13 cellular contexts compared by ENCODE assay signal in the genomic region with DNA sequence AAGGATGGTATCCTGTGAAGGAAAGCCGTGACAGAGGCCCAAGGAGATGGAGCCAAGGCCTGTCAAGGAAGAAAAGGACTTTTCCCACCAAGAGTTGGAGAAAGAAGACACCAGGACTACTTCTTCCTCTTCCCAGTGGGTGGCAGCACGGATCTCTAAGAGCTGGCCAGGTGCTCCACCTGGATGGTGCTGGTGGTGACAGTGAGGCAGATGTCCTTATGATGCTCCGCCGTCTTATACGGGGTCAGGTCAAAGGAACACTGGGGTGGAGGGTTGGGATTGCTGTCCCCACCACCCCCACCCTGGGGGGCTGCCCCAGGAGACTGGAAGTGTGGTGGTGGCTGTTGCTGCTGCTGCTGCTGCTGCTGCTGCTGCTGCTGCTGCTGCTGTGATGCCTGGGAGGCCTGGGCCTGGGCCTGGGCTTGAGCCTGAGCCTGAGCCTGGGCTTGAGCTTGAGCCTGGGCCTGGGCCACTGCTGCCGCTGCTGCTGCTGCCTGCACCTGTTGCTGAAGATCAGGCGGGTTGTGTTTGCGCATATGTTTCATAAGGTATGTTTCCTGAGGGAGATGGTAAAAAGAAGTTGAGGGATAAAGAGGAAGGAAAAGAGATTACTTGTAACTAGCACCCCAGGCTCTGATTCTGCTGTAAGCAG. TPM values are rescaled to one million over a fixed set of nuclear protein-coding genes. Genes with fewer than 3 reads are reported as not detected.
DNase-seq lines count a peak whose midpoint lies in the region; ATAC-seq and TF ChIP-seq lines count a peak whose summit lies in the region.
"Had no signal": no experiment of that assay in that cellular context is flagged by ENCODE, and none has a peak within 500 bp of the region (broad histone marks: within the 10 kb centered on the region; RNA-seq: fewer than 3 reads in every experiment).

No MANE protein-coding gene starts in this region.

- no peak overlapping the region for H3K4me3 Mint-ChIP-seq in effector memory CD8-positive, alpha-beta T cell
- H3K4me3 Mint-ChIP-seq: CD8-positive, alpha-beta memory T cell had no signal

- H3K4me2 ChIP-seq in smooth muscle cell: no peak overlapping the region

- peaks cover 68% of the 10 kb centered on the region for H3K36me3 Mint-ChIP-seq in effector memory CD8-positive, alpha-beta T cell (ENCODE audit: insufficient read depth)

- no peaks in the 10 kb centered on the region for H3K27me3 Mint-ChIP-seq in effector memory CD8-positive, alpha-beta T cell
- H3K27me3 Mint-ChIP-seq: CD8-positive, alpha-beta memory T cell had no signal

- no peaks in the 10 kb centered on the region for H3K79me2 ChIP-seq in smooth muscle cell (ENCODE audit: low read depth)

- ATAC-seq in effector memory CD8-positive, alpha-beta T cell (replicated peaks): no peak

- peak; percentile 60 for TF ChIP-seq CTCF in 22Rv1 (IDR thresholded peaks at IDR 0.05)
- peak; percentile 3 for TF ChIP-seq CTCF in fibroblast of mammary gland (conservative IDR thresholded peaks at IDR 0.05; ENCODE audit: control insufficient read depth, insufficient read depth, low read depth, low read length)
- TF ChIP-seq CTCF in smooth muscle cell (IDR thresholded peaks at IDR 0.05; ENCODE audit: borderline replicate concordance, insufficient read depth, poor library complexity, severe bottlenecking): no peak

- peaks cover 18% of the 10 kb centered on the region for H3K36me3 ChIP-seq in smooth muscle cell (ENCODE audit: low read depth)

- H3K4me3 ChIP-seq in fibroblast of mammary gland (ENCODE audit: control insufficient read depth, low read depth, low read length) (no peak overlapping the region), smooth muscle cell (no peak overlapping the region)

- no peaks in the 10 kb centered on the region for H4K20me1 ChIP-seq in smooth muscle cell (ENCODE audit: low read depth)

- 93% methylated on average over 8 of the region's 8 CpGs for WGBS in smooth muscle cell (ENCODE audit: low lambda C conversion rate)

- in situ Hi-C loops in G401 (cut with HindIII; ENCODE audit: low sequenced_read_pairs): no loop called here

- no peaks in the 10 kb centered on the region for H3K9me3 Mint-ChIP-seq in effector memory CD8-positive, alpha-beta T cell
- H3K9me3 Mint-ChIP-seq: CD8-positive, alpha-beta memory T cell had no signal

- peaks cover 3% of the 10 kb centered on the region for H3K4me1 ChIP-seq in smooth muscle cell (ENCODE audit: low read depth)

- H3K27ac ChIP-seq in 22Rv1 (no peak overlapping the region), smooth muscle cell (ENCODE audit: low read depth) (no peak overlapping the region)

- H3K9me3 ChIP-seq in smooth muscle cell (replicated peaks; ENCODE audit: low read depth): no peaks in the 10 kb centered on the region

- H3K9ac ChIP-seq in smooth muscle cell (ENCODE audit: low read depth): no peak overlapping the region

- no peaks in the 10 kb centered on the region for H3K27me3 ChIP-seq in smooth muscle cell (ENCODE audit: low read depth)

- H2AFZ ChIP-seq in smooth muscle cell (ENCODE audit: low read depth): no peak overlapping the region

- DNase-seq in G401 (ENCODE audit: low spot score): peak; percentile 17
- DNase-seq in NCI-H69 (lab: John Stamatoyannopoulos, UW): peak; percentile 31
- no peak for DNase-seq in fibroblast of mammary gland (ENCODE audit: low read depth)
- DNase-seq in smooth muscle cell (lab: John Stamatoyannopoulos, UW; ENCODE audit: unreplicated experiment): no peak
- no peak for DNase-seq in hepatic stellate cell (ENCODE audit: low spot score)
- no peak for DNase-seq in effector memory CD8-positive, alpha-beta T cell
- no peak for DNase-seq in MV-4-11 (lab: John Stamatoyannopoulos, UW)
- DNase-seq: anterior cingulate cortex; CD8-positive, alpha-beta memory T cell; HCEC 1CT; NCI-H187 treated with DMSO at 0.1 percent for 48 hours had no signal

- H3F3A ChIP-seq in smooth muscle cell (ENCODE audit: low read depth): peaks cover 29% of the 10 kb centered on the region

- peak overlapping the region in 1 of 2 donors; percentile 63 for H3K27ac Mint-ChIP-seq in effector memory CD8-positive, alpha-beta T cell

- H3K4me1 Mint-ChIP-seq in effector memory CD8-positive, alpha-beta T cell (ENCODE audit: low read depth in 2 of 2): peaks cover 4% of the 10 kb centered on the region in 2 donors

RNA-seq across cellular contexts. Expression of a gene that starts 4.8 kb away (rescaled TPM):
- 33.0 and 47.7 TPM in 2 replicates for total RNA-seq in G401 (2014; rRNA removed; shearing (Covaris generic))
- total RNA-seq in smooth muscle cell: 24.8 and 45.0 TPM in 2 replicates
- 27.0 and 33.5 TPM in 2 replicates for polyA plus RNA-seq in smooth muscle cell

RNA-seq across cellular contexts. Expression of a gene that starts 20.5 kb away (rescaled TPM):
- total RNA-seq in G401 (2014; rRNA removed; shearing (Covaris generic)): not detected in 2 replicates
- total RNA-seq in smooth muscle cell: not detected in 2 replicates
- 0.82 TPM in 1 of 2 replicates, not detected in the other for polyA plus RNA-seq in smooth muscle cell
- polyA plus RNA-seq: CD8-positive, alpha-beta memory T cell had no signal

RNA-seq across cellular contexts. Expression of a gene that starts 21.5 kb away (rescaled TPM):
- 14.9 and 25.5 TPM in 2 replicates for total RNA-seq in G401 (2014; rRNA removed; shearing (Covaris generic))
- 30.0 and 31.0 TPM in 2 replicates for total RNA-seq in smooth muscle cell
- 36.1 and 38.6 TPM in 2 replicates for polyA plus RNA-seq in smooth muscle cell

RNA-seq across cellular contexts. Expression of a gene that starts 31.9 kb away (rescaled TPM):
- 0.03 TPM in 1 of 2 replicates, not detected in the other for total RNA-seq in G401 (2014; rRNA removed; shearing (Covaris generic))
- 2.0 and 4.4 TPM in 2 replicates for total RNA-seq in smooth muscle cell
- 1.3 and 1.8 TPM in 2 replicates for polyA plus RNA-seq in smooth muscle cell
- total RNA-seq: lung microvascular endothelial cell had no signal

RNA-seq across cellular contexts. Expression of a gene that starts 32.9 kb away (rescaled TPM):
- 0.44 and 4.4 TPM in 2 replicates for total RNA-seq in G401 (2014; rRNA removed; shearing (Covaris generic))
- 1.4 TPM in 1 of 2 replicates, not detected in the other for total RNA-seq in smooth muscle cell
- polyA plus RNA-seq in smooth muscle cell: 2.8 and 3.8 TPM in 2 replicates
- total RNA-seq: lung microvascular endothelial cell had no signal

Comparison
In these comparisons a context has a peak if more than half of its experiments do, and no peak if none do; other contexts are left out.
1. DNase-seq: peak in G401 (single experiment) and NCI-H69 (single experiment); none in fibroblast of mammary gland (single experiment), smooth muscle cell (single experiment), hepatic stellate cell (single experiment), effector memory CD8-positive, alpha-beta T cell (0 of 3) and MV-4-11 (single experiment).